In genomic region chr6:132898376-132898775, GRCh38 we compare ENCODE assay signal across 8 cellular contexts.
"Had no signal": no experiment of that assay in that cellular context is flagged by ENCODE, and none has a peak within 500 bp of the region (broad histone marks: within the 10 kb centered on the region; RNA-seq: fewer than 3 reads in every experiment).

No MANE protein-coding gene starts in this region.

- DNase-seq: GM23248, H9, HCEC 1CT, KG1 had no signal

- H3K4me3 Mint-ChIP-seq: H9, IgD-negative memory B cell had no signal

- H3K27ac ChIP-seq: GM23248, HL-60 had no signal

- H3K9ac ChIP-seq: GM23248 had no signal

- H2AFZ ChIP-seq: GM23248 had no signal

- H3K9me3 Mint-ChIP-seq: H9, IgD-negative memory B cell had no signal

- H3K4me3 ChIP-seq: GM23248 had no signal

- H3K4me1 Mint-ChIP-seq: IgD-negative memory B cell had no signal

- FAIRE-seq: H1, H54 had no signal

- H3K27ac Mint-ChIP-seq: H9, IgD-negative memory B cell had no signal
